ENCODE assay signal across 8 cellular contexts in the genomic region with DNA sequence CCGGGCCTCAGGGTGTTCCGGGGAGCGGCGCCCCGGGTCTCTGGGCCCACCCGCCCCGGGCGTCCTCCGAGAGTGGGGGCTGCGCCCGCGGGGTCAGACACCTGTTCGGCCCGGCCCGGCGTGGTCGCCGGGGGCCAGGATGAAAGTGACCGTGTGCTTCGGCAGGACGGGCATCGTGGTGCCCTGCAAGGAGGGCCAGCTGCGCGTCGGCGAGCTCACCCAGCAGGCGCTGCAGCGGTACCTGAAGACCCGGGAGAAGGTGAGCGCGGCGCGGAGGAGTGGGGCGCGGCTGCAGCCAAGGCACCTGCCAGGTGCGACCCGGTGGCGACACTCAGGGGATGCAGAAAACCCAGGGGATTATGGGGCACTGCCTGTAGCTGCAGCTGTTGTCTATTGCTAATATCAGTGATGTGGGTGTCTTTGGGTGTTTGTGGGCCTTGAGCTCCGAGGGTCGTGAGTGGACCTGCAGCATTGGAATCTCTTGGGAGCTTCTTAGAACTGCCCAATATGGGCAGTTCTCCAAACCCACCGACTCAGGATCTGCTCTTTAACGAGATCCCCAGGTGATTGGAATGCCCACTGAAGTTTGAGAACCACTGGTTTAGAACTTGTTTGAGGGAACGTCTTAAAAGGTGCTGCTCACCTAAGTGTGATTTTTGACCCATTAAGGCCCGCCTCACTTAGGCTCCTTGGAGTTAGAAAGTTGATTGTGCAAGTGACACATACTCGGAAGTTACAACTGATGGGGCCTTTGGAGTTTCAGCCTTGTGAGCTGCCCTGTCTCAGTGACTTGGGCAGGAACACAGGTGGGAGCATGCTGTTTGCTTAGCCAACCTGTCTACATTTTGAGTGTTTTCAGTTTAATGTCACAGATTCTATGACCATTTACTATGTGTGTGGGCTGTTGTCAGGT. TPM values are rescaled to one million over a fixed set of nuclear protein-coding genes. Genes with fewer than 3 reads are reported as not detected.
DNase-seq lines count a peak whose midpoint lies in the region; ATAC-seq and TF ChIP-seq lines count a peak whose summit lies in the region.

No MANE protein-coding gene starts in this region.

- H3K27ac ChIP-seq in 22Rv1: peak overlapping the region; percentile 77

- in situ Hi-C loops in astrocyte of the spinal cord (cut with HindIII; ENCODE audit: low sequenced_read_pairs): no loop called here

- peaks cover 20% of the 10 kb centered on the region for H3K4me1 Mint-ChIP-seq in stimulated activated naive CD8-positive, alpha-beta T cell treated with anti-CD3 and anti-CD28 coated beads, Interleukin-15, amount 100 ng/mL, for 72 hours

- peak overlapping the region in 1 of 2 donors; percentile 80 for H3K27ac Mint-ChIP-seq in stimulated activated naive CD8-positive, alpha-beta T cell treated with anti-CD3 and anti-CD28 coated beads, Interleukin-15, amount 100 ng/mL, for 72 hours

- H3K4me3 ChIP-seq in astrocyte of the spinal cord (ENCODE audit: low read depth, low read length): peak overlapping the region; percentile 56

- DNase-seq in NCI-H146 (lab: John Stamatoyannopoulos, UW) (peak; percentile 59), astrocyte of the spinal cord (ENCODE audit: low read depth, low spot score) (no peak), kidney tubule cell (ENCODE audit: low spot score) (peak; percentile 50), NCI-H524 (lab: John Stamatoyannopoulos, UW) (no peak), ureter (ENCODE audit: low spot score) (no peak)
- peak in 1 of 2 donors; percentile 17 for DNase-seq in stimulated activated naive CD8-positive, alpha-beta T cell treated with anti-CD3 and anti-CD28 coated beads, Interleukin-15, amount 100 ng/mL, for 72 hours

- peak overlapping the region; percentile 77 for H3K4me3 Mint-ChIP-seq in stimulated activated naive CD8-positive, alpha-beta T cell treated with anti-CD3 and anti-CD28 coated beads, Interleukin-15, amount 100 ng/mL, for 72 hours

- H3K27me3 Mint-ChIP-seq in stimulated activated naive CD8-positive, alpha-beta T cell treated with anti-CD3 and anti-CD28 coated beads, Interleukin-15, amount 100 ng/mL, for 72 hours: peaks cover 38% of the 10 kb centered on the region

- no peaks in the 10 kb centered on the region for H3K9me3 Mint-ChIP-seq in stimulated activated naive CD8-positive, alpha-beta T cell treated with anti-CD3 and anti-CD28 coated beads, Interleukin-15, amount 100 ng/mL, for 72 hours

- ATAC-seq in GM19025 (IDR thresholded peaks at IDR 0.05; ENCODE audit: low read depth, unreplicated experiment): peak; percentile 13
- no peak for ATAC-seq in stimulated activated naive CD8-positive, alpha-beta T cell treated with anti-CD3 and anti-CD28 coated beads, Interleukin-15, amount 100 ng/mL, for 72 hours

- TF ChIP-seq CTCF in 22Rv1 (IDR thresholded peaks at IDR 0.05): no peak
- TF ChIP-seq CTCF in astrocyte of the spinal cord (IDR thresholded peaks at IDR 0.05; ENCODE audit: low read depth, low read length): no peak

RNA-seq across cellular contexts. Expression of gene PARD3B, which starts 0.8 kb away (rescaled TPM):
- 31.4 TPM for total RNA-seq in ureter

Comparison
In these comparisons a context has a peak if more than half of its experiments do, and no peak if none do; other contexts are left out.
1. DNase-seq: peak in NCI-H146 (single experiment) and kidney tubule cell (single experiment); none in astrocyte of the spinal cord (single experiment), NCI-H524 (0 of 2) and ureter (single experiment).